1 cellular context compared by ENCODE assay signal in the genomic region with DNA sequence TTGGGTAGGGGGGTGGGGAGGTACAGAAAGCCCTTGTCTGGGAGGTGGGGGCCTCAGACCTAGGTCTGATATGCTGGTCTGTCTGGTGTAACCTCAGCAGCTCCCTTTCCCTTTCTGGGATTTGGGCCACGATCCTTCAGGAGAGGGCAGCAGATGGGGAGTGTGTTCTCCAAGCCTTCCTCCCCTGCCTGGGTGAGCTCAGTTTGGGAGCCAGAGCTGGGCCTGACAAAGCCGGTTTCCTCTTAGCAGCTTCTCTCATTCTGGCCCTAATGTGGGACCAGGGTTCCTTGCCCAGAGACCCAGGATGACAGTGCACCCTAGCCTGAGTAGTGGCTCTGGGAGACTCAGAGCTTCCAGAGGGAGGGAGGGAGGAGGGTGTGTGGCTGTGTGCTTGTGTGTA.
TF ChIP-seq lines count a peak whose summit lies in the region.

No MANE protein-coding gene starts in this region.

TF ChIP-seq in WTC11, 78 proteins besides CTCF, POLR2A, EP300 and RAD21 (continued from another document):
- TF ChIP-seq, protein P1, sequence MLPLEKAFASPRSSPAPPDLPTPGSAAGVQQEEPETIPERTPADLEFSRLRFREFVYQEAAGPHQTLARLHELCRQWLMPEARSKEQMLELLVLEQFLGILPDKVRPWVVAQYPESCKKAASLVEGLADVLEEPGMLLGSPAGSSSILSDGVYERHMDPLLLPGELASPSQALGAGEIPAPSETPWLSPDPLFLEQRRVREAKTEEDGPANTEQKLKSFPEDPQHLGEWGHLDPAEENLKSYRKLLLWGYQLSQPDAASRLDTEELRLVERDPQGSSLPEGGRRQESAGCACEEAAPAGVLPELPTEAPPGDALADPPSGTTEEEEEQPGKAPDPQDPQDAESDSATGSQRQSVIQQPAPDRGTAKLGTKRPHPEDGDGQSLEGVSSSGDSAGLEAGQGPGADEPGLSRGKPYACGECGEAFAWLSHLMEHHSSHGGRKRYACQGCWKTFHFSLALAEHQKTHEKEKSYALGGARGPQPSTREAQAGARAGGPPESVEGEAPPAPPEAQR (CRISPR knock-in tag; IDR thresholded peaks at IDR 0.05) = no peak
- TF ChIP-seq GABPB1 (CRISPR knock-in tag; IDR thresholded peaks at IDR 0.05) (no peak), SP1 (CRISPR knock-in tag; conservative IDR thresholded peaks at IDR 0.05) (no peak), MXD4 (CRISPR knock-in tag; IDR thresholded peaks at IDR 0.05; ENCODE audit: borderline replicate concordance) (no peak), SOX15 (CRISPR knock-in tag; IDR thresholded peaks at IDR 0.05) (no peak), ZNF219 (CRISPR knock-in tag; IDR thresholded peaks at IDR 0.05; ENCODE audit: borderline replicate concordance) (no peak), ETV6 (CRISPR knock-in tag; IDR thresholded peaks at IDR 0.05) (no peak), EMX1 (CRISPR knock-in tag; IDR thresholded peaks at IDR 0.05) (no peak), TEAD4 (CRISPR knock-in tag; IDR thresholded peaks at IDR 0.05) (no peak)
- TF ChIP-seq, protein P2, sequence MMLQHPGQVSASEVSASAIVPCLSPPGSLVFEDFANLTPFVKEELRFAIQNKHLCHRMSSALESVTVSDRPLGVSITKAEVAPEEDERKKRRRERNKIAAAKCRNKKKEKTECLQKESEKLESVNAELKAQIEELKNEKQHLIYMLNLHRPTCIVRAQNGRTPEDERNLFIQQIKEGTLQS (CRISPR knock-in tag; conservative IDR thresholded peaks at IDR 0.05) = no peak
- TF ChIP-seq, protein P3, sequence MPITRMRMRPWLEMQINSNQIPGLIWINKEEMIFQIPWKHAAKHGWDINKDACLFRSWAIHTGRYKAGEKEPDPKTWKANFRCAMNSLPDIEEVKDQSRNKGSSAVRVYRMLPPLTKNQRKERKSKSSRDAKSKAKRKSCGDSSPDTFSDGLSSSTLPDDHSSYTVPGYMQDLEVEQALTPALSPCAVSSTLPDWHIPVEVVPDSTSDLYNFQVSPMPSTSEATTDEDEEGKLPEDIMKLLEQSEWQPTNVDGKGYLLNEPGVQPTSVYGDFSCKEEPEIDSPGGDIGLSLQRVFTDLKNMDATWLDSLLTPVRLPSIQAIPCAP (CRISPR knock-in tag; IDR thresholded peaks at IDR 0.05) = no peak
- TF ChIP-seq, protein P4, sequence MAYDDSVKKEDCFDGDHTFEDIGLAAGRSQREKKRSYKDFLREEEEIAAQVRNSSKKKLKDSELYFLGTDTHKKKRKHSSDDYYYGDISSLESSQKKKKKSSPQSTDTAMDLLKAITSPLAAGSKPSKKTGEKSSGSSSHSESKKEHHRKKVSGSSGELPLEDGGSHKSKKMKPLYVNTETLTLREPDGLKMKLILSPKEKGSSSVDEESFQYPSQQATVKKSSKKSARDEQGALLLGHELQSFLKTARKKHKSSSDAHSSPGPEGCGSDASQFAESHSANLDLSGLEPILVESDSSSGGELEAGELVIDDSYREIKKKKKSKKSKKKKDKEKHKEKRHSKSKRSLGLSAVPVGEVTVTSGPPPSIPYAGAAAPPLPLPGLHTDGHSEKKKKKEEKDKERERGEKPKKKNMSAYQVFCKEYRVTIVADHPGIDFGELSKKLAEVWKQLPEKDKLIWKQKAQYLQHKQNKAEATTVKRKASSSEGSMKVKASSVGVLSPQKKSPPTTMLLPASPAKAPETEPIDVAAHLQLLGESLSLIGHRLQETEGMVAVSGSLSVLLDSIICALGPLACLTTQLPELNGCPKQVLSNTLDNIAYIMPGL (CRISPR knock-in tag; IDR thresholded peaks at IDR 0.05) = no peak
- TF ChIP-seq, protein P5, sequence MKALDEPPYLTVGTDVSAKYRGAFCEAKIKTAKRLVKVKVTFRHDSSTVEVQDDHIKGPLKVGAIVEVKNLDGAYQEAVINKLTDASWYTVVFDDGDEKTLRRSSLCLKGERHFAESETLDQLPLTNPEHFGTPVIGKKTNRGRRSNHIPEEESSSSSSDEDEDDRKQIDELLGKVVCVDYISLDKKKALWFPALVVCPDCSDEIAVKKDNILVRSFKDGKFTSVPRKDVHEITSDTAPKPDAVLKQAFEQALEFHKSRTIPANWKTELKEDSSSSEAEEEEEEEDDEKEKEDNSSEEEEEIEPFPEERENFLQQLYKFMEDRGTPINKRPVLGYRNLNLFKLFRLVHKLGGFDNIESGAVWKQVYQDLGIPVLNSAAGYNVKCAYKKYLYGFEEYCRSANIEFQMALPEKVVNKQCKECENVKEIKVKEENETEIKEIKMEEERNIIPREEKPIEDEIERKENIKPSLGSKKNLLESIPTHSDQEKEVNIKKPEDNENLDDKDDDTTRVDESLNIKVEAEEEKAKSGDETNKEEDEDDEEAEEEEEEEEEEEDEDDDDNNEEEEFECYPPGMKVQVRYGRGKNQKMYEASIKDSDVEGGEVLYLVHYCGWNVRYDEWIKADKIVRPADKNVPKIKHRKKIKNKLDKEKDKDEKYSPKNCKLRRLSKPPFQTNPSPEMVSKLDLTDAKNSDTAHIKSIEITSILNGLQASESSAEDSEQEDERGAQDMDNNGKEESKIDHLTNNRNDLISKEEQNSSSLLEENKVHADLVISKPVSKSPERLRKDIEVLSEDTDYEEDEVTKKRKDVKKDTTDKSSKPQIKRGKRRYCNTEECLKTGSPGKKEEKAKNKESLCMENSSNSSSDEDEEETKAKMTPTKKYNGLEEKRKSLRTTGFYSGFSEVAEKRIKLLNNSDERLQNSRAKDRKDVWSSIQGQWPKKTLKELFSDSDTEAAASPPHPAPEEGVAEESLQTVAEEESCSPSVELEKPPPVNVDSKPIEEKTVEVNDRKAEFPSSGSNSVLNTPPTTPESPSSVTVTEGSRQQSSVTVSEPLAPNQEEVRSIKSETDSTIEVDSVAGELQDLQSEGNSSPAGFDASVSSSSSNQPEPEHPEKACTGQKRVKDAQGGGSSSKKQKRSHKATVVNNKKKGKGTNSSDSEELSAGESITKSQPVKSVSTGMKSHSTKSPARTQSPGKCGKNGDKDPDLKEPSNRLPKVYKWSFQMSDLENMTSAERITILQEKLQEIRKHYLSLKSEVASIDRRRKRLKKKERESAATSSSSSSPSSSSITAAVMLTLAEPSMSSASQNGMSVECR (CRISPR knock-in tag; IDR thresholded peaks at IDR 0.05; ENCODE audit: borderline replicate concordance) = no peak
- TF ChIP-seq, protein P6, sequence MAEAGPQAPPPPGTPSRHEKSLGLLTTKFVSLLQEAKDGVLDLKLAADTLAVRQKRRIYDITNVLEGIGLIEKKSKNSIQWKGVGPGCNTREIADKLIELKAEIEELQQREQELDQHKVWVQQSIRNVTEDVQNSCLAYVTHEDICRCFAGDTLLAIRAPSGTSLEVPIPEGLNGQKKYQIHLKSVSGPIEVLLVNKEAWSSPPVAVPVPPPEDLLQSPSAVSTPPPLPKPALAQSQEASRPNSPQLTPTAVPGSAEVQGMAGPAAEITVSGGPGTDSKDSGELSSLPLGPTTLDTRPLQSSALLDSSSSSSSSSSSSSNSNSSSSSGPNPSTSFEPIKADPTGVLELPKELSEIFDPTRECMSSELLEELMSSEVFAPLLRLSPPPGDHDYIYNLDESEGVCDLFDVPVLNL (CRISPR knock-in tag; IDR thresholded peaks at IDR 0.05; ENCODE audit: borderline replicate concordance, low read depth) = no peak
- TF ChIP-seq, protein P7, sequence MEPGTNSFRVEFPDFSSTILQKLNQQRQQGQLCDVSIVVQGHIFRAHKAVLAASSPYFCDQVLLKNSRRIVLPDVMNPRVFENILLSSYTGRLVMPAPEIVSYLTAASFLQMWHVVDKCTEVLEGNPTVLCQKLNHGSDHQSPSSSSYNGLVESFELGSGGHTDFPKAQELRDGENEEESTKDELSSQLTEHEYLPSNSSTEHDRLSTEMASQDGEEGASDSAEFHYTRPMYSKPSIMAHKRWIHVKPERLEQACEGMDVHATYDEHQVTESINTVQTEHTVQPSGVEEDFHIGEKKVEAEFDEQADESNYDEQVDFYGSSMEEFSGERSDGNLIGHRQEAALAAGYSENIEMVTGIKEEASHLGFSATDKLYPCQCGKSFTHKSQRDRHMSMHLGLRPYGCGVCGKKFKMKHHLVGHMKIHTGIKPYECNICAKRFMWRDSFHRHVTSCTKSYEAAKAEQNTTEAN (CRISPR knock-in tag; IDR thresholded peaks at IDR 0.05) = no peak
- TF ChIP-seq, protein P8, sequence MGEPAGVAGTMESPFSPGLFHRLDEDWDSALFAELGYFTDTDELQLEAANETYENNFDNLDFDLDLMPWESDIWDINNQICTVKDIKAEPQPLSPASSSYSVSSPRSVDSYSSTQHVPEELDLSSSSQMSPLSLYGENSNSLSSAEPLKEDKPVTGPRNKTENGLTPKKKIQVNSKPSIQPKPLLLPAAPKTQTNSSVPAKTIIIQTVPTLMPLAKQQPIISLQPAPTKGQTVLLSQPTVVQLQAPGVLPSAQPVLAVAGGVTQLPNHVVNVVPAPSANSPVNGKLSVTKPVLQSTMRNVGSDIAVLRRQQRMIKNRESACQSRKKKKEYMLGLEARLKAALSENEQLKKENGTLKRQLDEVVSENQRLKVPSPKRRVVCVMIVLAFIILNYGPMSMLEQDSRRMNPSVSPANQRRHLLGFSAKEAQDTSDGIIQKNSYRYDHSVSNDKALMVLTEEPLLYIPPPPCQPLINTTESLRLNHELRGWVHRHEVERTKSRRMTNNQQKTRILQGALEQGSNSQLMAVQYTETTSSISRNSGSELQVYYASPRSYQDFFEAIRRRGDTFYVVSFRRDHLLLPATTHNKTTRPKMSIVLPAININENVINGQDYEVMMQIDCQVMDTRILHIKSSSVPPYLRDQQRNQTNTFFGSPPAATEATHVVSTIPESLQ (CRISPR knock-in tag; IDR thresholded peaks at IDR 0.05) = no peak
